8 cellular contexts compared by ENCODE assay signal in genomic region chr17:64778367-64779290, GRCh38.
DNase-seq lines count a peak whose midpoint lies in the region; ATAC-seq and TF ChIP-seq lines count a peak whose summit lies in the region.

No MANE protein-coding gene starts in this region.

- no TSS peak for BruUV-seq in A673 (replicated peaks; lab: Mats Ljungman, UMichigan)

- H3K36me3 ChIP-seq in A673 (ENCODE audit: insufficient read depth, low read length, poor library complexity, severe bottlenecking): no peaks in the 10 kb centered on the region

- POLR2A ChIA-PET in A673 (lab: Charles Lee; ENCODE audit: low non-redundant PET): no interaction called here

- no peak overlapping the region for H3K27ac Mint-ChIP-seq in H9
- no peak overlapping the region for H3K27ac Mint-ChIP-seq in activated naive CD8-positive, alpha-beta T cell
- H3K27ac Mint-ChIP-seq in stimulated activated naive B cell treated with anti-CD40 and anti-IgM and Interleukin-4, amounts not matched to agents 10 μg/mL and 1 μg/mL and 100 μg/mL, for 72 hours: no peak overlapping the region

- H3K4me3 Mint-ChIP-seq in H9: peak overlapping the region; percentile 48 to 78
- peak overlapping the region; percentile 66 for H3K4me3 Mint-ChIP-seq in activated naive CD8-positive, alpha-beta T cell
- peak overlapping the region; percentile 41 to 83 for H3K4me3 Mint-ChIP-seq in stimulated activated naive B cell treated with anti-CD40 and anti-IgM and Interleukin-4, amounts not matched to agents 10 μg/mL and 1 μg/mL and 100 μg/mL, for 72 hours

- peak in 1 of 2 donors; percentile 4 for ATAC-seq in stimulated activated naive B cell treated with anti-CD40 and anti-IgM and Interleukin-4, amounts not matched to agents 10 μg/mL and 1 μg/mL and 100 μg/mL, for 72 hours (replicated peaks)
- no peak for ATAC-seq in GM19351 (IDR thresholded peaks at IDR 0.05; ENCODE audit: unreplicated experiment)

- peaks cover 81% of the 10 kb centered on the region for H3K27me3 Mint-ChIP-seq in H9 (ENCODE audit: low read depth)
- H3K27me3 Mint-ChIP-seq in activated naive CD8-positive, alpha-beta T cell: peaks cover 3% of the 10 kb centered on the region
- peaks cover 6 to 17% of the 10 kb centered on the region in 2 donors for H3K27me3 Mint-ChIP-seq in stimulated activated naive B cell treated with anti-CD40 and anti-IgM and Interleukin-4, amounts not matched to agents 10 μg/mL and 1 μg/mL and 100 μg/mL, for 72 hours

- no peak overlapping the region for H3K4ac ChIP-seq in H9 (ENCODE audit: low read depth, low read length)

- no peak overlapping the region for H2BK15ac ChIP-seq in H9 (ENCODE audit: low read depth, low read length)

- H3K14ac ChIP-seq in H9 (ENCODE audit: insufficient read depth, low read length): no peak overlapping the region

- H2AFZ ChIP-seq in H9 (ENCODE audit: low read length): no peak overlapping the region

- no peak overlapping the region for H3K27ac ChIP-seq in A673 (ENCODE audit: low read depth, low read length, poor library complexity, severe bottlenecking)
- H3K27ac ChIP-seq in H9 (ENCODE audit: insufficient read length, low read depth, low read length): no peak overlapping the region

- no peak overlapping the region for H2BK12ac ChIP-seq in H9 (ENCODE audit: insufficient read length, low read depth, low read length)

- no CpG with 5 or more reads among the region's 104 CpGs for WGBS in H9 (ENCODE audit: extremely low coverage, insufficient read length, low lambda C conversion rate)

- H3K9me3 ChIP-seq in A673 (ENCODE audit: low read depth, low read length, poor library complexity, severe bottlenecking): no peaks in the 10 kb centered on the region
- no peaks in the 10 kb centered on the region for H3K9me3 ChIP-seq in H9 (ENCODE audit: control insufficient read depth, low read depth, low read length)

- H3K4me1 Mint-ChIP-seq in H9: peaks cover 19 to 28% of the 10 kb centered on the region in 2 experiments
- H3K4me1 Mint-ChIP-seq in activated naive CD8-positive, alpha-beta T cell (ENCODE audit: low read depth): peaks cover 24% of the 10 kb centered on the region
- H3K4me1 Mint-ChIP-seq in stimulated activated naive B cell treated with anti-CD40 and anti-IgM and Interleukin-4, amounts not matched to agents 10 μg/mL and 1 μg/mL and 100 μg/mL, for 72 hours: peaks cover 34 to 63% of the 10 kb centered on the region in 2 donors

- H3K79me1 ChIP-seq in H9 (ENCODE audit: insufficient read depth, low read depth, low read length, poor library complexity, severe bottlenecking): no peaks in the 10 kb centered on the region

- H4K20me1 ChIP-seq in H9 (ENCODE audit: control insufficient read depth, insufficient read depth, insufficient read length): no peaks in the 10 kb centered on the region

- no peak overlapping the region for H3T11ph ChIP-seq in H9 (ENCODE audit: low read length)

- no peak overlapping the region for H2BK120ac ChIP-seq in H9 (ENCODE audit: low read depth, low read length, poor library complexity, severe bottlenecking)

- H2BK20ac ChIP-seq in H9 (ENCODE audit: low read depth, low read length, poor library complexity, severe bottlenecking): no peak overlapping the region

- no peak overlapping the region for H3K9ac ChIP-seq in H9 (ENCODE audit: extremely low read depth, insufficient read length, low read length)

- H2AK5ac ChIP-seq in H9 (ENCODE audit: insufficient read length, low read length): no peak overlapping the region

- intact Hi-C loops in A673 (cut with micrococcal nuclease; ENCODE audit: unreplicated experiment): no loop called here

- peak; percentile 55 for DNase-seq in A673 (ENCODE audit: low spot score)
- DNase-seq in H9: peak; percentile 76
- DNase-seq in inferior parietal cortex (ENCODE audit: extremely low spot score): peak; percentile 13
- DNase-seq in stimulated activated naive B cell treated with anti-CD40 and anti-IgM and Interleukin-4, amounts not matched to agents 10 μg/mL and 1 μg/mL and 100 μg/mL, for 72 hours: no peak
- DNase-seq in activated gamma-delta T cell treated with Interleukin-2 at 50 U/mL for 16 hours: no peak
- no peak for DNase-seq in iPS-NIHi11 (ENCODE audit: low spot score)

- H3K4me2 ChIP-seq in H9 (ENCODE audit: insufficient read depth, insufficient read length, low read length): peak overlapping the region; percentile 38

- H3K23me2 ChIP-seq in H9 (ENCODE audit: insufficient read length, low read depth, low read length, poor library complexity, severe bottlenecking): peaks cover 29% of the 10 kb centered on the region

- no peak overlapping the region for H3K23ac ChIP-seq in H9 (ENCODE audit: insufficient read length, low read depth, low read length)

- TF ChIP-seq CTCF in A673 (conservative IDR thresholded peaks at IDR 0.05; ENCODE audit: low read depth, low read length) (no peak), H9 (conservative IDR thresholded peaks at IDR 0.05) (no peak)

- H3K36me3 Mint-ChIP-seq in H9 (ENCODE audit: insufficient read depth in 1 of 3, low read depth in 3 of 3): no peaks in the 10 kb centered on the region; a peak in 1 of 7 replicates
- H3K36me3 Mint-ChIP-seq in activated naive CD8-positive, alpha-beta T cell: no peaks in the 10 kb centered on the region
- H3K36me3 Mint-ChIP-seq in stimulated activated naive B cell treated with anti-CD40 and anti-IgM and Interleukin-4, amounts not matched to agents 10 μg/mL and 1 μg/mL and 100 μg/mL, for 72 hours: peaks cover 9 to 11% of the 10 kb centered on the region in 2 donors

- H4K91ac ChIP-seq in H9 (ENCODE audit: insufficient read length, low read depth, low read length): no peak overlapping the region

- H2BK5ac ChIP-seq in H9 (ENCODE audit: insufficient read length, low read length): no peak overlapping the region

- peak overlapping the region; percentile 28 for H3K4me3 ChIP-seq in A673 (ENCODE audit: low read depth, low read length, poor library complexity, severe bottlenecking)

- CTCF ChIA-PET in A673 (lab: Charles Lee): interaction anchor here (0.7 kb wide), 1 partner anchor 244 kb away, joined by 3 read pairs; no protein-coding TSS in a partner anchor

- H3K4me1 ChIP-seq in A673 (ENCODE audit: insufficient read depth, low read length, poor library complexity, severe bottlenecking) (peaks cover 40% of the 10 kb centered on the region), H9 (ENCODE audit: insufficient read depth, low read length) (no peaks in the 10 kb centered on the region; the same call in 1 of the 2 replicates)

- H4K5ac ChIP-seq in H9 (ENCODE audit: insufficient read length, low read depth, low read length): no peak overlapping the region

- H3K79me2 ChIP-seq in H9 (ENCODE audit: insufficient read depth, low read length): no peaks in the 10 kb centered on the region

- no peak overlapping the region for H3K56ac ChIP-seq in H9 (ENCODE audit: insufficient read length, low read depth, low read length)

- H3K18ac ChIP-seq in H9 (ENCODE audit: insufficient read length, low read depth, low read length): no peak overlapping the region

- H3K9me3 Mint-ChIP-seq in H9: peaks cover 0 to 2% of the 10 kb centered on the region in 2 experiments; a peak in 1 of 5 replicates
- H3K9me3 Mint-ChIP-seq in activated naive CD8-positive, alpha-beta T cell (ENCODE audit: low read depth): no peaks in the 10 kb centered on the region
- no peaks in the 10 kb centered on the region for H3K9me3 Mint-ChIP-seq in stimulated activated naive B cell treated with anti-CD40 and anti-IgM and Interleukin-4, amounts not matched to agents 10 μg/mL and 1 μg/mL and 100 μg/mL, for 72 hours

- H3K27me3 ChIP-seq in A673 (replicated peaks; ENCODE audit: insufficient read depth, low read depth, low read length, poor library complexity) (peaks cover 37% of the 10 kb centered on the region), H9 (ENCODE audit: insufficient read depth, low read length) (peaks cover 33% of the 10 kb centered on the region)

- no peak overlapping the region for H4K8ac ChIP-seq in H9 (replicated peaks; ENCODE audit: insufficient read length, low read depth, low read length)

Comparison
In these comparisons a context has a peak if more than half of its experiments do, and no peak if none do; other contexts are left out.
1. DNase-seq: peak in A673 (single experiment), H9 (single experiment) and inferior parietal cortex (single experiment); none in stimulated activated naive B cell treated with anti-CD40 and anti-IgM and Interleukin-4, amounts not matched to agents 10 μg/mL and 1 μg/mL and 100 μg/mL, for 72 hours (single experiment), activated gamma-delta T cell treated with Interleukin-2 at 50 U/mL for 16 hours (single experiment) and iPS-NIHi11 (single experiment).
2. Peak in every context shown above with its lines, with median percentiles within 50 percentile points of each other: H3K4me3 Mint-ChIP-seq.